21 cellular contexts compared by ENCODE assay signal in genomic region chr1:60886090-60886489, GRCh38.
DNase-seq lines count a peak whose midpoint lies in the region; ATAC-seq and TF ChIP-seq lines count a peak whose summit lies in the region.
"Had no signal": no experiment of that assay in that cellular context is flagged by ENCODE, and none has a peak within 500 bp of the region (broad histone marks: within the 10 kb centered on the region; RNA-seq: fewer than 3 reads in every experiment).

No MANE protein-coding gene starts in this region.

- H3K4ac ChIP-seq in mesendoderm (ENCODE audit: low read depth, low read length): no peak overlapping the region

- H3K4me3 ChIP-seq in HUES6 (ENCODE audit: low read depth, low read length) (no peak overlapping the region), mesendoderm (ENCODE audit: low read length) (no peak overlapping the region)

- no peak overlapping the region for H3K23ac ChIP-seq in mesendoderm (ENCODE audit: low read length)

- H2BK120ac ChIP-seq in mesendoderm (ENCODE audit: low read depth, low read length): no peak overlapping the region

- no peak overlapping the region for H4K5ac ChIP-seq in mesendoderm (ENCODE audit: low read length)

- peak overlapping the region; percentile 85 for H2BK15ac ChIP-seq in mesendoderm (replicated peaks; ENCODE audit: low read depth)

- no peaks in the 10 kb centered on the region for H3K9me3 Mint-ChIP-seq in osteocyte (ENCODE audit: unreplicated experiment)
- H3K9me3 Mint-ChIP-seq: CD4-positive, alpha-beta memory T cell; IgD-negative memory B cell had no signal

- peaks cover 24% of the 10 kb centered on the region for H3K4me1 Mint-ChIP-seq in osteocyte (ENCODE audit: unreplicated experiment)
- H3K4me1 Mint-ChIP-seq: CD4-positive, alpha-beta memory T cell had no signal

- no peaks in the 10 kb centered on the region for H3K9me3 ChIP-seq in HUES6 (ENCODE audit: control insufficient read depth, insufficient read depth, low read depth, low read length)

- H3K27me3 ChIP-seq in HUES6 (ENCODE audit: control insufficient read depth, insufficient read depth, low read length) (no peaks in the 10 kb centered on the region), mesendoderm (ENCODE audit: insufficient read depth, low read length, poor library complexity) (no peaks in the 10 kb centered on the region)

- WGBS in mesendoderm (ENCODE audit: extremely low coverage, insufficient coverage, low lambda C conversion rate): no CpG with 5 or more reads among the region's 1 CpG

- H3K27ac ChIP-seq in HUES6 (ENCODE audit: low read depth, low read length) (peak overlapping the region; percentile 49; the same call in 1 of the 2 replicates), mesendoderm (ENCODE audit: low read depth, low read length) (no peak overlapping the region)
- H3K27ac ChIP-seq: SK-N-MC had no signal

- no peak for DNase-seq in mesendoderm
- no peak for DNase-seq in osteocyte (ENCODE audit: extremely low spot score, unreplicated experiment)
- no peak for DNase-seq in NCI-H1092 (lab: John Stamatoyannopoulos, UW)
- DNase-seq in stimulated activated naive CD4-positive, alpha-beta T cell (lab: John Stamatoyannopoulos, UW): no peak
- DNase-seq: CD4-positive, alpha-beta memory T cell; COR-L47; DMS53; NCI-H1092 treated with DMSO at 0.1 percent for 48 hours; NCI-H1436; NCI-H187 treated with DMSO at 0.1 percent for 48 hours; NCI-H345; NCI-H510A treated with DMSO at 0.1 percent for 48 hours; NCI-H748 treated with DMSO at 0.1 percent for 48 hours; SIG-M5 had no signal

- H3K36me3 ChIP-seq in HUES6 (ENCODE audit: control insufficient read depth, insufficient read depth, low read length) (no peaks in the 10 kb centered on the region), mesendoderm (ENCODE audit: control insufficient read depth, insufficient read depth, low read length) (no peaks in the 10 kb centered on the region)

- H2AK5ac ChIP-seq in mesendoderm (ENCODE audit: low read length): no peak overlapping the region

- no peaks in the 10 kb centered on the region for H3K27me3 Mint-ChIP-seq in osteocyte (ENCODE audit: unreplicated experiment)

- ATAC-seq in SK-N-SH treated with all-trans-retinoic acid at 6 μM for 48 hours (no peak), GM18520 (IDR thresholded peaks at IDR 0.05; ENCODE audit: unreplicated experiment) (no peak), HG03571 (IDR thresholded peaks at IDR 0.05; ENCODE audit: unreplicated experiment) (no peak)
- ATAC-seq: HCT116 had no signal

- peak overlapping the region; percentile 79 for H2BK5ac ChIP-seq in mesendoderm (ENCODE audit: low read length)

- peaks cover 33% of the 10 kb centered on the region for H3K4me1 ChIP-seq in HUES6 (ENCODE audit: control insufficient read depth, insufficient read depth, low read length)
- H3K4me1 ChIP-seq in mesendoderm (ENCODE audit: control insufficient read depth, low read depth, low read length): peaks cover 4% of the 10 kb centered on the region

- H3K27ac Mint-ChIP-seq in osteocyte (ENCODE audit: unreplicated experiment): peak overlapping the region; percentile 4
- H3K27ac Mint-ChIP-seq: IgD-negative memory B cell had no signal

- H3K56ac ChIP-seq in mesendoderm (ENCODE audit: low read length): peak overlapping the region; percentile 60

- no peaks in the 10 kb centered on the region for H3K36me3 Mint-ChIP-seq in osteocyte (ENCODE audit: unreplicated experiment)
- H3K36me3 Mint-ChIP-seq: CD4-positive, alpha-beta memory T cell; IgD-negative memory B cell had no signal

- H3K4me2 ChIP-seq in mesendoderm (ENCODE audit: low read length): no peak overlapping the region

- no peaks in the 10 kb centered on the region for H3K79me2 ChIP-seq in mesendoderm (ENCODE audit: control insufficient read depth, insufficient read depth, low read length)

- TF ChIP-seq CTCF in osteocyte (IDR thresholded peaks at IDR 0.05): no peak

- no peak overlapping the region for H3K18ac ChIP-seq in mesendoderm (ENCODE audit: low read length)

- H3K4me3 Mint-ChIP-seq in osteocyte (ENCODE audit: unreplicated experiment): no peak overlapping the region
- H3K4me3 Mint-ChIP-seq: CD4-positive, alpha-beta memory T cell; IgD-negative memory B cell had no signal

- H4K8ac ChIP-seq in mesendoderm (ENCODE audit: low read depth, low read length): no peak overlapping the region

- H3K9ac ChIP-seq in HUES6 (ENCODE audit: low read length): no peak overlapping the region
- H3K9ac ChIP-seq in mesendoderm (ENCODE audit: low read length): no peak overlapping the region

- no peaks in the 10 kb centered on the region for H3K79me1 ChIP-seq in mesendoderm (ENCODE audit: low read length)

TF ChIP-seq in SK-N-SH treated with all-trans-retinoic acid at 6 μM for 48 hours, 23 proteins besides CTCF, POLR2A, EP300 and RAD21:
- TF ChIP-seq POU6F1 (CRISPR knock-in tag; IDR thresholded peaks at IDR 0.05; ENCODE audit: borderline replicate concordance, low read depth) (no peak), TSHZ2 (CRISPR knock-in tag; IDR thresholded peaks at IDR 0.05) (no peak), ZNF70 (CRISPR knock-in tag; IDR thresholded peaks at IDR 0.05) (0 out of 2 replicates have a peak, but pooled peaks have one; percentile 0), ZC3H10 (CRISPR knock-in tag; IDR thresholded peaks at IDR 0.05) (no peak)
